Comparison of ENCODE assay signal across 8 cellular contexts in genomic region chr2:202911203-202911512, GRCh38. TPM values are rescaled to one million over a fixed set of nuclear protein-coding genes. Genes with fewer than 3 reads are reported as not detected.
DNase-seq lines count a peak whose midpoint lies in the region; ATAC-seq and TF ChIP-seq lines count a peak whose summit lies in the region.

No MANE protein-coding gene starts in this region.

- H3K9me3 ChIP-seq in naive thymus-derived CD4-positive, alpha-beta T cell (ENCODE audit: control insufficient read depth in 2 of 3, low read length in 3 of 3): no peaks in the 10 kb centered on the region

- H3K27me3 Mint-ChIP-seq in naive thymus-derived CD4-positive, alpha-beta T cell: no peaks in the 10 kb centered on the region

- H3K4me1 ChIP-seq in naive thymus-derived CD4-positive, alpha-beta T cell (ENCODE audit: control insufficient read depth in 2 of 2, insufficient read depth in 2 of 2, low read length in 2 of 2): peaks cover 4 to 11% of the 10 kb centered on the region in 2 donors

- H3K27me3 ChIP-seq in HL-60 (ENCODE audit: insufficient read depth, poor library complexity, severe bottlenecking): no peaks in the 10 kb centered on the region
- no peaks in the 10 kb centered on the region for H3K27me3 ChIP-seq in naive thymus-derived CD4-positive, alpha-beta T cell (ENCODE audit: control insufficient read depth in 2 of 2, insufficient read depth in 2 of 2, low read length in 2 of 2)

- H3K27ac Mint-ChIP-seq in naive thymus-derived CD4-positive, alpha-beta T cell: peak overlapping the region; percentile 93 to 99 (median 97)

- no peak for TF ChIP-seq CTCF in HL-60 (IDR thresholded peaks at IDR 0.05; ENCODE audit: insufficient read depth, low read length)
- TF ChIP-seq CTCF in GM10248 (IDR thresholded peaks at IDR 0.05; ENCODE audit: control extremely low read depth, extremely low read depth, low read depth, missing control alignments): no peak

- ATAC-seq in GM18907 (IDR thresholded peaks at IDR 0.05; ENCODE audit: unreplicated experiment) (peak; percentile 16), HG03432 (IDR thresholded peaks at IDR 0.05; ENCODE audit: unreplicated experiment) (no peak)
- ATAC-seq in naive thymus-derived CD4-positive, alpha-beta T cell: peak; percentile 6

- H3K27ac ChIP-seq in HL-60 (replicated peaks) (peak overlapping the region; percentile 93), cingulate gyrus (ENCODE audit: low read depth, low read length) (peak overlapping the region; percentile 94)
- peak overlapping the region; percentile 79 for H3K27ac ChIP-seq in naive thymus-derived CD4-positive, alpha-beta T cell (ENCODE audit: low read depth, low read length)

- POLR2A ChIA-PET in naive thymus-derived CD4-positive, alpha-beta T cell (lab: Charles Lee): interaction anchor here (0.6 to 2.3 kb wide), 11 partner anchors 9 to 1065 kb away, joined by 3 to 16 read pairs (median 4); partner anchors contain the start of gene CYP20A1
- POLR2A ChIA-PET in GM10248 (lab: Yijun Ruan, JAX): no interaction called here

- no peaks in the 10 kb centered on the region for H3K9me3 Mint-ChIP-seq in naive thymus-derived CD4-positive, alpha-beta T cell

- CTCF ChIA-PET in naive thymus-derived CD4-positive, alpha-beta T cell (lab: Charles Lee): interaction anchor here (0.8 to 1.2 kb wide), 4 partner anchors 21 to 322 kb away, joined by 3 to 4 read pairs (median 3); no protein-coding TSS in a partner anchor
- CTCF ChIA-PET in GM10248 (lab: Yijun Ruan, JAX): interaction anchor here (1.0 to 1.4 kb wide), 4 partner anchors 10 to 323 kb away, joined by 3 to 4 read pairs (median 3); no protein-coding TSS in a partner anchor

- peaks cover 24 to 50% (median 34%) of the 10 kb centered on the region in 7 donors for H3K4me1 Mint-ChIP-seq in naive thymus-derived CD4-positive, alpha-beta T cell

- peak overlapping the region; percentile 90 to 100 (median 98) for H3K4me3 Mint-ChIP-seq in naive thymus-derived CD4-positive, alpha-beta T cell

- DNase-seq in HL-60 (ENCODE audit: low read depth in 1 of 2, low spot score in 1 of 2) (no peak), NOMO-1 treated with dmso at 0.1 percent for 144 hours (lab: John Stamatoyannopoulos, UW; ENCODE audit: unreplicated experiment) (no peak), NCI-H2107 treated with DMSO at 0.1 percent for 48 hours (lab: John Stamatoyannopoulos, UW; ENCODE audit: unreplicated experiment) (no peak), GM10248 (ENCODE audit: extremely low spot score) (no peak)
- DNase-seq in naive thymus-derived CD4-positive, alpha-beta T cell: no peak

- intact Hi-C loops in naive thymus-derived CD4-positive, alpha-beta T cell (cut with micrococcal nuclease): loop anchor here (1.0 to 10.0 kb wide), 14 partner anchors 40 to 1839 kb away; partner anchors contain the start of genes FAM117B (in 2 of the 2), ICA1L (in 2 of the 2), NBEAL1 (in 2 of the 2) and ABI2 (in 1 of the 2)

- H3K4me3 ChIP-seq in HL-60 (replicated peaks; ENCODE audit: insufficient read depth, low read length): peak overlapping the region; percentile 84
- H3K4me3 ChIP-seq in naive thymus-derived CD4-positive, alpha-beta T cell (ENCODE audit: low read length): peak overlapping the region; percentile 82

- H3K36me3 ChIP-seq in naive thymus-derived CD4-positive, alpha-beta T cell (ENCODE audit: control insufficient read depth in 2 of 3, insufficient read depth in 3 of 3, low read length in 3 of 3): no peaks in the 10 kb centered on the region

- peaks cover 0 to 4% (median 3%) of the 10 kb centered on the region in 5 donors for H3K36me3 Mint-ChIP-seq in naive thymus-derived CD4-positive, alpha-beta T cell

RNA-seq across cellular contexts. Expression of gene WDR12, which starts 0.3 kb away (rescaled TPM):
- total RNA-seq in naive thymus-derived CD4-positive, alpha-beta T cell: 10 to 100 TPM; 17.2 to 50.4 (median 20.8) TPM
- polyA plus RNA-seq in naive thymus-derived CD4-positive, alpha-beta T cell: 10 to 100 TPM; 16.8 to 17.5 TPM

RNA-seq across cellular contexts. Expression of gene CARF, which starts 0.9 kb away (rescaled TPM):
- total RNA-seq in naive thymus-derived CD4-positive, alpha-beta T cell: 10 to 100 TPM; 10.2 to 31.2 (median 15.4) TPM
- polyA plus RNA-seq in naive thymus-derived CD4-positive, alpha-beta T cell: 1 to 10 TPM; 4.8 to 5.4 TPM

RNA-seq across cellular contexts. Expression of gene ICA1L, which starts 39.6 kb away (rescaled TPM):
- total RNA-seq in naive thymus-derived CD4-positive, alpha-beta T cell: 1 to 10 TPM in 4 of 5 experiments, under 1 TPM in 1; 0.65 to 4.6 (median 3.2) TPM
- 1 to 10 TPM; 1.4 to 1.5 TPM for polyA plus RNA-seq in naive thymus-derived CD4-positive, alpha-beta T cell
